Comparison of ENCODE assay signal across 8 cellular contexts in the genomic region with DNA sequence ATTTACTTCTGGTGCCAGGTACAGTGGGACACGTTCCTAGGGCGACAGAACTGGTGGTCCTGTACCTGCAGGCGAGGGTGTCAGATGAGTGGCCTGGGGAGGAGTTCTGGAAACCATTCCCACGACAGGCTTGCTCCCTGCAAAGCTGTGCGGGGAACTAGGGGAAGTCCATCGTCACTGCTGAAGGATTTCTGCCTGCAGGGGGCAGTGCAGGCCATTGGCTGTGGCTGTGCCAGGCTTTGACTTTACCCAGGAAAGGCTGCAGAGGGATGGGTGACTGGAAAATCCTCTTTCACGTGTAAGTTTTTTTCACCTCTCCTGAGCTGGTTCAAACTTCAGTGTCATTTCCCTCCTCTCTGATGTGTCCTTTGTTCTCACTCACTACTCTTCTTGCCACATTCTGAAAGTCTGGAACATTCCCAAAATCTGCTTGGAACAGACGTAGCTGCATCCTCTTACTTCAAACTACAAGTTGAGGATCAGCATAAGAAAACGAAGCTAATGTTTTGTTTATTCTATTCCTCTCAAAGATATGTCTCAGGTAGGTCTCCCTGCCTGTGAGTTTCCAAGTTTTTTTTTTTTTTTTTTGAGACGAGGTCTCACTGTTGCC.
DNase-seq lines count a peak whose midpoint lies in the region; ATAC-seq and TF ChIP-seq lines count a peak whose summit lies in the region.

No MANE protein-coding gene starts in this region.

- no peak for TF ChIP-seq POLR2A in lower leg skin (IDR thresholded peaks at IDR 0.05)

- intact Hi-C loops in lower leg skin (cut with DNase I; ENCODE audit: low total_unique reads) = loop anchor here (10.0 kb wide), 1 partner anchor 261 kb away; no protein-coding TSS in a partner anchor

- 22 to 23% methylated on average over 10 of the region's 10 CpGs for WGBS in lower leg skin, 2 donors

- ATAC-seq in HG02678 (IDR thresholded peaks at IDR 0.05; ENCODE audit: unreplicated experiment) = peak; percentile 60

- H3K4me3 ChIP-seq in WI38 (ENCODE audit: low read depth, low read length) (no peak overlapping the region), lower leg skin (ENCODE audit: low read depth, poor library complexity, severe bottlenecking) (no peak overlapping the region)

- DNase-seq in SIG-M5 treated with dmso at 0.1 percent for 504 hours (lab: John Stamatoyannopoulos, UW; ENCODE audit: unreplicated experiment) = peak; percentile 54
- no peak for DNase-seq in SIG-M5 (lab: John Stamatoyannopoulos, UW)
- peak; percentile 48 for DNase-seq in NCI-H1694 treated with DMSO at 0.1 percent for 48 hours (lab: John Stamatoyannopoulos, UW)
- DNase-seq in dermis blood vessel endothelial cell = peak; percentile 82
- peak; percentile 58 to 92 for DNase-seq in lower leg skin (ENCODE audit: low spot score in 2 of 2)
- peak; percentile 5 to 24 for DNase-seq in stimulated activated CD8-positive, alpha-beta memory T cell treated with anti-CD3 and anti-CD28 coated beads, Interleukin-15, amount 100 ng/mL, for 48 hours (ENCODE audit: low read depth in 2 of 2)

- TF ChIP-seq CTCF in WI38 (IDR thresholded peaks at IDR 0.05; ENCODE audit: low read depth, low read length) = peak; percentile 77
- no peak for TF ChIP-seq CTCF in lower leg skin (IDR thresholded peaks at IDR 0.05)
